9 cellular contexts compared by ENCODE assay signal in genomic region chr3:13088020-13089006, GRCh38.
DNase-seq lines count a peak whose midpoint lies in the region; ATAC-seq lines count a peak whose summit lies in the region.
"Had no signal": no experiment of that assay in that cellular context is flagged by ENCODE, and none has a peak within 500 bp of the region (broad histone marks: within the 10 kb centered on the region; RNA-seq: fewer than 3 reads in every experiment).

No MANE protein-coding gene starts in this region.

- peak overlapping the region; percentile 62 for H3K27ac Mint-ChIP-seq in stimulated activated effector memory CD8-positive, alpha-beta T cell treated with anti-CD3 and anti-CD28 coated beads, Interleukin-12 subunit alpha, Interleukin-12 subunit beta, amount 100 ng/mL, for 72 hours

- no peaks in the 10 kb centered on the region for H3K36me3 Mint-ChIP-seq in stimulated activated effector memory CD8-positive, alpha-beta T cell treated with anti-CD3 and anti-CD28 coated beads, Interleukin-12 subunit alpha, Interleukin-12 subunit beta, amount 100 ng/mL, for 72 hours

- no peak overlapping the region for H3K4me3 Mint-ChIP-seq in stimulated activated effector memory CD8-positive, alpha-beta T cell treated with anti-CD3 and anti-CD28 coated beads, Interleukin-12 subunit alpha, Interleukin-12 subunit beta, amount 100 ng/mL, for 72 hours

- no peaks in the 10 kb centered on the region for H3K9me3 Mint-ChIP-seq in stimulated activated effector memory CD8-positive, alpha-beta T cell treated with anti-CD3 and anti-CD28 coated beads, Interleukin-12 subunit alpha, Interleukin-12 subunit beta, amount 100 ng/mL, for 72 hours

- ATAC-seq in HG02642 (IDR thresholded peaks at IDR 0.05; ENCODE audit: poor library complexity, unreplicated experiment) (peak; percentile 50), GM21723 (IDR thresholded peaks at IDR 0.05; ENCODE audit: unreplicated experiment) (no peak)
- ATAC-seq in stimulated activated effector memory CD8-positive, alpha-beta T cell treated with anti-CD3 and anti-CD28 coated beads, Interleukin-12 subunit alpha, Interleukin-12 subunit beta, amount 100 ng/mL, for 72 hours, result no peak

- DNase-seq in SHP77 (lab: John Stamatoyannopoulos, UW), result peak; percentile 11 to 46
- no peak for DNase-seq in SHP77 treated with DMSO at 0.1 percent for 48 hours (lab: John Stamatoyannopoulos, UW)
- DNase-seq in NCI-H82 (lab: John Stamatoyannopoulos, UW), result peak; percentile 91
- DNase-seq in stimulated activated effector memory CD8-positive, alpha-beta T cell treated with anti-CD3 and anti-CD28 coated beads, Interleukin-12 subunit alpha, Interleukin-12 subunit beta, amount 100 ng/mL, for 72 hours (ENCODE audit: low spot score in 2 of 2), result no peak
- no peak for DNase-seq in stimulated activated CD4-positive, alpha-beta T cell treated with anti-CD3 and anti-CD28 coated beads, Interleukin-4, amount 100 ng/mL, for 1 hour
- no peak for DNase-seq in DMS153 treated with DMSO at 0.1 percent for 48 hours (lab: John Stamatoyannopoulos, UW; ENCODE audit: unreplicated experiment)
- DNase-seq: NCI-H446 treated with DMSO at 0.1 percent for 48 hours had no signal

- H3K4me1 Mint-ChIP-seq in stimulated activated effector memory CD8-positive, alpha-beta T cell treated with anti-CD3 and anti-CD28 coated beads, Interleukin-12 subunit alpha, Interleukin-12 subunit beta, amount 100 ng/mL, for 72 hours, result peaks cover 13% of the 10 kb centered on the region

Comparison
In these comparisons a context has a peak if more than half of its experiments do, and no peak if none do; other contexts are left out.
1. DNase-seq: peak in SHP77 (2 of 2) and NCI-H82 (single experiment); none in SHP77 treated with DMSO at 0.1 percent for 48 hours (single experiment), stimulated activated effector memory CD8-positive, alpha-beta T cell treated with anti-CD3 and anti-CD28 coated beads, Interleukin-12 subunit alpha, Interleukin-12 subunit beta, amount 100 ng/mL, for 72 hours (0 of 2), stimulated activated CD4-positive, alpha-beta T cell treated with anti-CD3 and anti-CD28 coated beads, Interleukin-4, amount 100 ng/mL, for 1 hour (single experiment) and DMS153 treated with DMSO at 0.1 percent for 48 hours (single experiment).